9 cellular contexts compared by ENCODE assay signal in the genomic region with DNA sequence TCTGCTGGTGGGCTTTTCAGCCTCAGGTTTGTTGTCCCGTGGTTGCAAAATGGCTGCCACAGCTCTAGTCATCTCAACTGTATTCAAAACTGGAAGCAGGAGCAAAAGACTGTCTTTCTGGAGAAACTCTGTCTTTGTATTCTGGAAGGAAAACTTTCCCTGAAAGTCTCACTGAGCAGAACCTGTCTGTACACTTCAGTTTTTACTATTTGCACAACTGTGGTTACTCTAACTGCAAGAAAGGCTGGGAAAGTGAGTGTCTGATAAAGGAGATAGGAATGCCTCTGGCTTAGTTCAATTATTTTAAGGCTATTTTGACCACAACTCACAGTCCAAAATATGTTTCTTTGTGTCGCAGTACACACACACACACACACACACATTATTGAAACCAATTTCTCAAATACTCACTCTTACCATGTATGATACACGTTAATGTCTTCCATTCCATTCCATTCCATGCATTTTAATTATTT. TPM values are rescaled to one million over a fixed set of nuclear protein-coding genes. Genes with fewer than 3 reads are reported as not detected.
DNase-seq lines count a peak whose midpoint lies in the region; ATAC-seq and TF ChIP-seq lines count a peak whose summit lies in the region.
"Had no signal": no experiment of that assay in that cellular context is flagged by ENCODE, and none has a peak within 500 bp of the region (broad histone marks: within the 10 kb centered on the region; RNA-seq: fewer than 3 reads in every experiment).

No MANE protein-coding gene starts in this region.

- H3K36me3 ChIP-seq in mesendoderm (ENCODE audit: control insufficient read depth, insufficient read depth, low read length) (no peaks in the 10 kb centered on the region), urinary bladder (ENCODE audit: insufficient read depth) (no peaks in the 10 kb centered on the region)

- no peak overlapping the region for H3K4me2 ChIP-seq in mesendoderm (ENCODE audit: low read length)
- H3K4me2 ChIP-seq: BLaER1 had no signal

- H4K5ac ChIP-seq in mesendoderm (ENCODE audit: low read length): no peak overlapping the region

- H3K4me3 ChIP-seq in mesendoderm (ENCODE audit: low read length) (no peak overlapping the region), urinary bladder (ENCODE audit: low read depth, low read length) (no peak overlapping the region)
- H3K4me3 ChIP-seq: BLaER1 had no signal

- peaks cover 40% of the 10 kb centered on the region for H3K79me1 ChIP-seq in mesendoderm (ENCODE audit: low read length)

- H3K27ac Mint-ChIP-seq in activated T-cell treated with anti-CD3 and anti-CD28 coated beads, Interleukin-2, amount 50 U/mL, for 24 hours: peak overlapping the region; percentile 51
- H3K27ac Mint-ChIP-seq in chondrocyte (ENCODE audit: unreplicated experiment): peak overlapping the region; percentile 96
- H3K27ac Mint-ChIP-seq in stimulated activated memory B cell treated with anti-CD40 and anti-IgM and Interleukin-4, amounts not matched to agents 10 μg/mL and 1 μg/mL and 100 μg/mL, for 72 hours: no peak overlapping the region

- H2BK15ac ChIP-seq in mesendoderm (replicated peaks; ENCODE audit: low read depth): no peak overlapping the region

- H4K8ac ChIP-seq in mesendoderm (ENCODE audit: low read depth, low read length): no peak overlapping the region

- no peaks in the 10 kb centered on the region for H3K27me3 Mint-ChIP-seq in activated T-cell treated with anti-CD3 and anti-CD28 coated beads, Interleukin-2, amount 50 U/mL, for 24 hours
- no peaks in the 10 kb centered on the region for H3K27me3 Mint-ChIP-seq in chondrocyte (ENCODE audit: low read depth)
- H3K27me3 Mint-ChIP-seq in stimulated activated memory B cell treated with anti-CD40 and anti-IgM and Interleukin-4, amounts not matched to agents 10 μg/mL and 1 μg/mL and 100 μg/mL, for 72 hours: no peaks in the 10 kb centered on the region

- H2BK120ac ChIP-seq in mesendoderm (ENCODE audit: low read depth, low read length): no peak overlapping the region

- TF ChIP-seq CTCF in chondrocyte (IDR thresholded peaks at IDR 0.05): no peak

- H3K9me3 Mint-ChIP-seq in activated T-cell treated with anti-CD3 and anti-CD28 coated beads, Interleukin-2, amount 50 U/mL, for 24 hours: no peaks in the 10 kb centered on the region
- no peaks in the 10 kb centered on the region for H3K9me3 Mint-ChIP-seq in chondrocyte (ENCODE audit: low read depth)
- H3K9me3 Mint-ChIP-seq in stimulated activated memory B cell treated with anti-CD40 and anti-IgM and Interleukin-4, amounts not matched to agents 10 μg/mL and 1 μg/mL and 100 μg/mL, for 72 hours: no peaks in the 10 kb centered on the region

- no peak for ATAC-seq in stimulated activated memory B cell treated with anti-CD40 and anti-IgM and Interleukin-4, amounts not matched to agents 10 μg/mL and 1 μg/mL and 100 μg/mL, for 72 hours

- H2AK5ac ChIP-seq in mesendoderm (ENCODE audit: low read length): no peak overlapping the region

- H3K4me1 ChIP-seq in mesendoderm (ENCODE audit: control insufficient read depth, low read depth, low read length) (peaks cover 17% of the 10 kb centered on the region), urinary bladder (ENCODE audit: insufficient read depth) (peaks cover 5% of the 10 kb centered on the region)
- H3K4me1 ChIP-seq: BLaER1 had no signal

- peaks cover 44% of the 10 kb centered on the region for H3K79me2 ChIP-seq in mesendoderm (ENCODE audit: control insufficient read depth, insufficient read depth, low read length)

- peak overlapping the region; percentile 21 for H2BK5ac ChIP-seq in mesendoderm (ENCODE audit: low read length)

- H3K27ac ChIP-seq in mesendoderm (ENCODE audit: low read depth, low read length) (peak overlapping the region; percentile 51), urinary bladder (ENCODE audit: low read depth) (peak overlapping the region; percentile 56)
- H3K27ac ChIP-seq: BLaER1 had no signal

- no peaks in the 10 kb centered on the region for H3K27me3 ChIP-seq in mesendoderm (ENCODE audit: insufficient read depth, low read length, poor library complexity)
- H3K27me3 ChIP-seq: BLaER1 had no signal

- no peak overlapping the region for H3K9ac ChIP-seq in mesendoderm (ENCODE audit: low read length)
- H3K9ac ChIP-seq: BLaER1 had no signal

- H3K4ac ChIP-seq in mesendoderm (ENCODE audit: low read depth, low read length): no peak overlapping the region

- peaks cover 31% of the 10 kb centered on the region for H3K4me1 Mint-ChIP-seq in activated T-cell treated with anti-CD3 and anti-CD28 coated beads, Interleukin-2, amount 50 U/mL, for 24 hours (ENCODE audit: low read depth)
- H3K4me1 Mint-ChIP-seq in chondrocyte (ENCODE audit: low read depth): peaks cover 50% of the 10 kb centered on the region
- H3K4me1 Mint-ChIP-seq in stimulated activated memory B cell treated with anti-CD40 and anti-IgM and Interleukin-4, amounts not matched to agents 10 μg/mL and 1 μg/mL and 100 μg/mL, for 72 hours: peaks cover 27% of the 10 kb centered on the region

- peak overlapping the region; percentile 10 for H3K56ac ChIP-seq in mesendoderm (ENCODE audit: low read length)

- no CpG with 5 or more reads among the region's 3 CpGs for WGBS in mesendoderm (ENCODE audit: extremely low coverage, insufficient coverage, low lambda C conversion rate)
- WGBS in urinary bladder: 57% methylated on average over 3 of the region's 3 CpGs

- DNase-seq in activated T-cell treated with anti-CD3 and anti-CD28 coated beads, Interleukin-2, amount 50 U/mL, for 24 hours: no peak
- DNase-seq in activated T-cell treated with anti-CD3 and anti-CD28 coated beads, Interleukin-2, amount 50 U/mL, for 48 hours: no peak
- DNase-seq in chondrocyte (ENCODE audit: low spot score) (no peak), mesendoderm (no peak), cerebellar cortex (ENCODE audit: low spot score) (no peak)
- no peak for DNase-seq in stimulated activated CD4-positive, alpha-beta T cell treated with anti-CD3 and anti-CD28 coated beads, Interleukin-2, amount 100 ng/mL, for 48 hours

- H3K36me3 Mint-ChIP-seq in activated T-cell treated with anti-CD3 and anti-CD28 coated beads, Interleukin-2, amount 50 U/mL, for 24 hours (ENCODE audit: low read depth): peaks cover 26% of the 10 kb centered on the region
- no peaks in the 10 kb centered on the region for H3K36me3 Mint-ChIP-seq in chondrocyte (ENCODE audit: low read depth)
- H3K36me3 Mint-ChIP-seq in stimulated activated memory B cell treated with anti-CD40 and anti-IgM and Interleukin-4, amounts not matched to agents 10 μg/mL and 1 μg/mL and 100 μg/mL, for 72 hours: peaks cover 26% of the 10 kb centered on the region

- no peak overlapping the region for H3K23ac ChIP-seq in mesendoderm (ENCODE audit: low read length)

- H3K4me3 Mint-ChIP-seq in activated T-cell treated with anti-CD3 and anti-CD28 coated beads, Interleukin-2, amount 50 U/mL, for 24 hours: no peak overlapping the region
- peak overlapping the region; percentile 50 for H3K4me3 Mint-ChIP-seq in chondrocyte (ENCODE audit: unreplicated experiment)
- H3K4me3 Mint-ChIP-seq in stimulated activated memory B cell treated with anti-CD40 and anti-IgM and Interleukin-4, amounts not matched to agents 10 μg/mL and 1 μg/mL and 100 μg/mL, for 72 hours: no peak overlapping the region

- H3K18ac ChIP-seq in mesendoderm (ENCODE audit: low read length): no peak overlapping the region

RNA-seq across cellular contexts. Expression of gene EHD2, which starts 49.7 kb away (rescaled TPM):
- total RNA-seq in chondrocyte: 304 to 497 TPM (median 493 TPM) in 3 replicates
- 7.1 TPM for polyA plus RNA-seq in mesendoderm (2013, experiment 1 of 2)
- 7.0 TPM for polyA plus RNA-seq in mesendoderm (2013, experiment 2 of 2)
- 53.1 TPM for total RNA-seq in urinary bladder
- 188 TPM for polyA plus RNA-seq in urinary bladder

RNA-seq across cellular contexts. Expression of gene BICRA, which starts 54.5 kb away (rescaled TPM):
- total RNA-seq in chondrocyte: 13.2 to 14.4 TPM (median 13.4 TPM) in 3 replicates
- 13.5 TPM for polyA plus RNA-seq in mesendoderm (2013, experiment 1 of 2)
- polyA plus RNA-seq in mesendoderm (2013, experiment 2 of 2): 13.0 TPM
- total RNA-seq in urinary bladder: 5.9 TPM
- 10.9 TPM for polyA plus RNA-seq in urinary bladder
